1 cellular context compared by ENCODE assay signal in the genomic region with DNA sequence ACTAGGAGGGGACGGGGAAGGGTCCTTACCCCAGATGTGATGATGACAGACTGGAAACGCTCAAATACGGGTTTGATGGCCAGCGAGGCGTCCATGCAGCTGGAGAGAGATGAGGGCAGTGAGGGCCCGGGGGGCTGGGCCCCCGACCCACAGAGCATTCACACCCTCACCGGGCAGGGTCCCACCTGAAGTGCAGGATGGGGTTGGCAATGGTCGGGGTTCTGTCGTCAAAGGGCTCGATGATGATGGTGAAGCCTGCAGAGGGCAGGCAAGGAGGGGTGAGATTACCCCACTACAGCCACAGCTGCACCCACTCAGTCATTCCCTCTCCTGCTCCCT.
TF ChIP-seq lines count a peak whose summit lies in the region.

No MANE protein-coding gene starts in this region.

TF ChIP-seq in GM23338, 12 proteins besides CTCF, POLR2A, EP300 and RAD21 (continued from another document):
- TF ChIP-seq, protein P1, sequence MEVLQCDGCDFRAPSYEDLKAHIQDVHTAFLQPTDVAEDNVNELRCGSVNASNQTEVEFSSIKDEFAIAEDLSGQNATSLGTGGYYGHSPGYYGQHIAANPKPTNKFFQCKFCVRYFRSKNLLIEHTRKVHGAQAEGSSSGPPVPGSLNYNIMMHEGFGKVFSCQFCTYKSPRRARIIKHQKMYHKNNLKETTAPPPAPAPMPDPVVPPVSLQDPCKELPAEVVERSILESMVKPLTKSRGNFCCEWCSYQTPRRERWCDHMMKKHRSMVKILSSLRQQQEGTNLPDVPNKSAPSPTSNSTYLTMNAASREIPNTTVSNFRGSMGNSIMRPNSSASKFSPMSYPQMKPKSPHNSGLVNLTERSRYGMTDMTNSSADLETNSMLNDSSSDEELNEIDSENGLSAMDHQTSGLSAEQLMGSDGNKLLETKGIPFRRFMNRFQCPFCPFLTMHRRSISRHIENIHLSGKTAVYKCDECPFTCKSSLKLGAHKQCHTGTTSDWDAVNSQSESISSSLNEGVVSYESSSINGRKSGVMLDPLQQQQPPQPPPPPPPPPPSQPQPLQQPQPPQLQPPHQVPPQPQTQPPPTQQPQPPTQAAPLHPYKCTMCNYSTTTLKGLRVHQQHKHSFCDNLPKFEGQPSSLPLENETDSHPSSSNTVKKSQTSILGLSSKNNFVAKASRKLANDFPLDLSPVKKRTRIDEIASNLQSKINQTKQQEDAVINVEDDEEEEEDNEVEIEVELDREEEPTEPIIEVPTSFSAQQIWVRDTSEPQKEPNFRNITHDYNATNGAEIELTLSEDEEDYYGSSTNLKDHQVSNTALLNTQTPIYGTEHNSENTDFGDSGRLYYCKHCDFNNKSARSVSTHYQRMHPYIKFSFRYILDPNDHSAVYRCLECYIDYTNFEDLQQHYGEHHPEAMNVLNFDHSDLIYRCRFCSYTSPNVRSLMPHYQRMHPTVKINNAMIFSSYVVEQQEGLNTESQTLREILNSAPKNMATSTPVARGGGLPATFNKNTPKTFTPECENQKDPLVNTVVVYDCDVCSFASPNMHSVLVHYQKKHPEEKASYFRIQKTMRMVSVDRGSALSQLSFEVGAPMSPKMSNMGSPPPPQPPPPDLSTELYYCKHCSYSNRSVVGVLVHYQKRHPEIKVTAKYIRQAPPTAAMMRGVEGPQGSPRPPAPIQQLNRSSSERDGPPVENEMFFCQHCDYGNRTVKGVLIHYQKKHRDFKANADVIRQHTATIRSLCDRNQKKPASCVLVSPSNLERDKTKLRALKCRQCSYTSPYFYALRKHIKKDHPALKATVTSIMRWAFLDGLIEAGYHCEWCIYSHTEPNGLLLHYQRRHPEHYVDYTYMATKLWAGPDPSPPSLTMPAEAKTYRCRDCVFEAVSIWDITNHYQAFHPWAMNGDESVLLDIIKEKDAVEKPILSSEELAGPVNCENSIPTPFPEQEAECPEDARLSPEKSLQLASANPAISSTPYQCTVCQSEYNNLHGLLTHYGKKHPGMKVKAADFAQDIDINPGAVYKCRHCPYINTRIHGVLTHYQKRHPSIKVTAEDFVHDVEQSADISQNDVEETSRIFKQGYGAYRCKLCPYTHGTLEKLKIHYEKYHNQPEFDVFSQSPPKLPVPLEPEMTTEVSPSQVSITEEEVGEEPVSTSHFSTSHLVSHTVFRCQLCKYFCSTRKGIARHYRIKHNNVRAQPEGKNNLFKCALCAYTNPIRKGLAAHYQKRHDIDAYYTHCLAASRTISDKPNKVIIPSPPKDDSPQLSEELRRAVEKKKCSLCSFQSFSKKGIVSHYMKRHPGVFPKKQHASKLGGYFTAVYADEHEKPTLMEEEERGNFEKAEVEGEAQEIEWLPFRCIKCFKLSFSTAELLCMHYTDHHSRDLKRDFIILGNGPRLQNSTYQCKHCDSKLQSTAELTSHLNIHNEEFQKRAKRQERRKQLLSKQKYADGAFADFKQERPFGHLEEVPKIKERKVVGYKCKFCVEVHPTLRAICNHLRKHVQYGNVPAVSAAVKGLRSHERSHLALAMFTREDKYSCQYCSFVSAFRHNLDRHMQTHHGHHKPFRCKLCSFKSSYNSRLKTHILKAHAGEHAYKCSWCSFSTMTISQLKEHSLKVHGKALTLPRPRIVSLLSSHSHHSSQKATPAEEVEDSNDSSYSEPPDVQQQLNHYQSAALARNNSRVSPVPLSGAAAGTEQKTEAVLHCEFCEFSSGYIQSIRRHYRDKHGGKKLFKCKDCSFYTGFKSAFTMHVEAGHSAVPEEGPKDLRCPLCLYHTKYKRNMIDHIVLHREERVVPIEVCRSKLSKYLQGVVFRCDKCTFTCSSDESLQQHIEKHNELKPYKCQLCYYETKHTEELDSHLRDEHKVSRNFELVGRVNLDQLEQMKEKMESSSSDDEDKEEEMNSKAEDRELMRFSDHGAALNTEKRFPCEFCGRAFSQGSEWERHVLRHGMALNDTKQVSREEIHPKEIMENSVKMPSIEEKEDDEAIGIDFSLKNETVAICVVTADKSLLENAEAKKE (CRISPR knock-in tag; IDR thresholded peaks at IDR 0.05): no peak
- TF ChIP-seq EZH2phosphoT487 (IDR thresholded peaks at IDR 0.05; ENCODE audit: unreplicated experiment): no peak
- TF ChIP-seq EZH2 (IDR thresholded peaks at IDR 0.05; ENCODE audit: low read depth, unreplicated experiment): no peak
- TF ChIP-seq NANOG (IDR thresholded peaks at IDR 0.05; ENCODE audit: borderline replicate concordance): no peak
- TF ChIP-seq, protein P2, sequence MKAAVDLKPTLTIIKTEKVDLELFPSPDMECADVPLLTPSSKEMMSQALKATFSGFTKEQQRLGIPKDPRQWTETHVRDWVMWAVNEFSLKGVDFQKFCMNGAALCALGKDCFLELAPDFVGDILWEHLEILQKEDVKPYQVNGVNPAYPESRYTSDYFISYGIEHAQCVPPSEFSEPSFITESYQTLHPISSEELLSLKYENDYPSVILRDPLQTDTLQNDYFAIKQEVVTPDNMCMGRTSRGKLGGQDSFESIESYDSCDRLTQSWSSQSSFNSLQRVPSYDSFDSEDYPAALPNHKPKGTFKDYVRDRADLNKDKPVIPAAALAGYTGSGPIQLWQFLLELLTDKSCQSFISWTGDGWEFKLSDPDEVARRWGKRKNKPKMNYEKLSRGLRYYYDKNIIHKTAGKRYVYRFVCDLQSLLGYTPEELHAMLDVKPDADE (IDR thresholded peaks at IDR 0.05): no peak
- TF ChIP-seq, protein P3, sequence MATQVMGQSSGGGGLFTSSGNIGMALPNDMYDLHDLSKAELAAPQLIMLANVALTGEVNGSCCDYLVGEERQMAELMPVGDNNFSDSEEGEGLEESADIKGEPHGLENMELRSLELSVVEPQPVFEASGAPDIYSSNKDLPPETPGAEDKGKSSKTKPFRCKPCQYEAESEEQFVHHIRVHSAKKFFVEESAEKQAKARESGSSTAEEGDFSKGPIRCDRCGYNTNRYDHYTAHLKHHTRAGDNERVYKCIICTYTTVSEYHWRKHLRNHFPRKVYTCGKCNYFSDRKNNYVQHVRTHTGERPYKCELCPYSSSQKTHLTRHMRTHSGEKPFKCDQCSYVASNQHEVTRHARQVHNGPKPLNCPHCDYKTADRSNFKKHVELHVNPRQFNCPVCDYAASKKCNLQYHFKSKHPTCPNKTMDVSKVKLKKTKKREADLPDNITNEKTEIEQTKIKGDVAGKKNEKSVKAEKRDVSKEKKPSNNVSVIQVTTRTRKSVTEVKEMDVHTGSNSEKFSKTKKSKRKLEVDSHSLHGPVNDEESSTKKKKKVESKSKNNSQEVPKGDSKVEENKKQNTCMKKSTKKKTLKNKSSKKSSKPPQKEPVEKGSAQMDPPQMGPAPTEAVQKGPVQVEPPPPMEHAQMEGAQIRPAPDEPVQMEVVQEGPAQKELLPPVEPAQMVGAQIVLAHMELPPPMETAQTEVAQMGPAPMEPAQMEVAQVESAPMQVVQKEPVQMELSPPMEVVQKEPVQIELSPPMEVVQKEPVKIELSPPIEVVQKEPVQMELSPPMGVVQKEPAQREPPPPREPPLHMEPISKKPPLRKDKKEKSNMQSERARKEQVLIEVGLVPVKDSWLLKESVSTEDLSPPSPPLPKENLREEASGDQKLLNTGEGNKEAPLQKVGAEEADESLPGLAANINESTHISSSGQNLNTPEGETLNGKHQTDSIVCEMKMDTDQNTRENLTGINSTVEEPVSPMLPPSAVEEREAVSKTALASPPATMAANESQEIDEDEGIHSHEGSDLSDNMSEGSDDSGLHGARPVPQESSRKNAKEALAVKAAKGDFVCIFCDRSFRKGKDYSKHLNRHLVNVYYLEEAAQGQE (IDR thresholded peaks at IDR 0.05; ENCODE audit: unreplicated experiment): no peak
- TF ChIP-seq ZNF114 (CRISPR knock-in tag; IDR thresholded peaks at IDR 0.05): no peak
- no peak for TF ChIP-seq JUNB (IDR thresholded peaks at IDR 0.05; ENCODE audit: unreplicated experiment)
- TF ChIP-seq CREB1 (CRISPR knock-in tag; IDR thresholded peaks at IDR 0.05; ENCODE audit: low read depth): no peak
- TF ChIP-seq STAT1 (IDR thresholded peaks at IDR 0.05; ENCODE audit: unreplicated experiment): no peak
- TF ChIP-seq ZNF331 (CRISPR knock-in tag; IDR thresholded peaks at IDR 0.05; ENCODE audit: low read depth): no peak
